Comparison of ENCODE assay signal across 8 cellular contexts in genomic region chr7:44634187-44634838, GRCh38. TPM values are rescaled to one million over a fixed set of nuclear protein-coding genes. Genes with fewer than 3 reads are reported as not detected.
DNase-seq lines count a peak whose midpoint lies in the region; ATAC-seq, FAIRE-seq and TF ChIP-seq lines count a peak whose summit lies in the region.

No MANE protein-coding gene starts in this region.

- peaks cover under 1 to 61% (median 24%) of the 10 kb centered on the region in 11 experiments; a peak in 16 of 22 replicates for H3K36me3 ChIP-seq in BLaER1 treated with 17β-estradiol and CSF1 and Interleukin-3, amounts not matched to agents 10 nM and 100 nM
- no peaks in the 10 kb centered on the region for H3K36me3 ChIP-seq in MM.1S (replicated peaks; ENCODE audit: insufficient read depth, low read length)
- H3K36me3 ChIP-seq in mammary epithelial cell (ENCODE audit: insufficient read depth, low read length), result peaks cover 6% of the 10 kb centered on the region
- no peaks in the 10 kb centered on the region for H3K36me3 ChIP-seq in neutrophil

- peak overlapping the region in 2 of 11 experiments; percentile 30 to 42; a peak in 5 of 22 replicates for H3K9ac ChIP-seq in BLaER1 treated with 17β-estradiol and CSF1 and Interleukin-3, amounts not matched to agents 10 nM and 100 nM
- H3K9ac ChIP-seq in MM.1S (ENCODE audit: low read length) (peak overlapping the region; percentile 62), mammary epithelial cell (ENCODE audit: insufficient read depth, low read length) (peak overlapping the region; percentile 18)

- H3K27ac ChIP-seq in BLaER1 treated with 17β-estradiol and CSF1 and Interleukin-3, amounts not matched to agents 10 nM and 100 nM, result peak overlapping the region; percentile 15 to 97 (median 84); a peak in 17 of 22 replicates
- H3K27ac ChIP-seq in MM.1S (ENCODE audit: low read length) (peak overlapping the region; percentile 96), mammary epithelial cell (ENCODE audit: insufficient read depth, low read depth, low read length) (peak overlapping the region; percentile 74), neutrophil (peak overlapping the region; percentile 73)

- in situ Hi-C loops in mammary epithelial cell (cut with MboI; ENCODE audit: low sequenced_read_pairs in 2 of 2), result no loop called here

- H3K9me3 ChIP-seq in BLaER1 treated with 17β-estradiol and CSF1 and Interleukin-3, amounts not matched to agents 10 nM and 100 nM (replicated peaks in 1 of 11), result no peaks in the 10 kb centered on the region
- H3K9me3 ChIP-seq in MM.1S (replicated peaks; ENCODE audit: insufficient read depth, low read length) (no peaks in the 10 kb centered on the region), mammary epithelial cell (replicated peaks; ENCODE audit: insufficient read depth, low read length) (no peaks in the 10 kb centered on the region), neutrophil (no peaks in the 10 kb centered on the region)

- TF ChIP-seq CTCF in MM.1S (IDR thresholded peaks at IDR 0.05; ENCODE audit: low read length), result no peak
- TF ChIP-seq CTCF in mammary epithelial cell (conservative IDR thresholded peaks at IDR 0.05 in 1 of 2, IDR thresholded peaks at IDR 0.05 in 1 of 2; ENCODE audit: extremely low read depth in 1 of 2, insufficient read depth in 1 of 2, low read depth in 1 of 2, low read length in 2 of 2), result no peak
- no peak for TF ChIP-seq CTCF in neutrophil (IDR thresholded peaks at IDR 0.05)

- no peaks in the 10 kb centered on the region for H3K27me3 ChIP-seq in BLaER1 treated with 17β-estradiol and CSF1 and Interleukin-3, amounts not matched to agents 10 nM and 100 nM
- H3K27me3 ChIP-seq in MM.1S (replicated peaks; ENCODE audit: insufficient read depth, low read length), result no peaks in the 10 kb centered on the region
- no peaks in the 10 kb centered on the region for H3K27me3 ChIP-seq in mammary epithelial cell (ENCODE audit: insufficient read depth, low read length)
- H3K27me3 ChIP-seq in neutrophil, result no peaks in the 10 kb centered on the region

- intact Hi-C loops in mammary epithelial cell (cut with micrococcal nuclease), result no loop called here

- no peak for ATAC-seq in GM18517 (IDR thresholded peaks at IDR 0.05; ENCODE audit: unreplicated experiment)

- CTCF ChIA-PET in mammary epithelial cell (lab: Charles Lee; ENCODE audit: low non-redundant PET), result interaction anchor here (0.5 to 0.7 kb wide), 2 partner anchors 161 to 365 kb away, joined by 3 to 8 read pairs; no protein-coding TSS in a partner anchor

- H4K20me1 ChIP-seq in BLaER1 treated with 17β-estradiol and CSF1 and Interleukin-3, amounts not matched to agents 10 nM and 100 nM, result peaks cover 0 to 13% (median 0%) of the 10 kb centered on the region in 11 experiments; a peak in 1 of 22 replicates
- H4K20me1 ChIP-seq in MM.1S (ENCODE audit: insufficient read depth, low read length), result no peaks in the 10 kb centered on the region
- no peaks in the 10 kb centered on the region for H4K20me1 ChIP-seq in mammary epithelial cell (ENCODE audit: insufficient read depth, low read length)

- no peaks in the 10 kb centered on the region for H3K9me2 ChIP-seq in MM.1S (replicated peaks; ENCODE audit: insufficient read depth, low read length)

- no peak overlapping the region for H3K4me3 ChIP-seq in BLaER1 treated with 17β-estradiol and CSF1 and Interleukin-3, amounts not matched to agents 10 nM and 100 nM
- H3K4me3 ChIP-seq in MM.1S (ENCODE audit: low read length) (no peak overlapping the region), mammary epithelial cell (replicated peaks in 1 of 3; ENCODE audit: insufficient read depth in 1 of 3, low read depth in 2 of 3, low read length in 3 of 3) (no peak overlapping the region), neutrophil (ENCODE audit: low read depth in 1 of 2, low read length in 1 of 2) (no peak overlapping the region)

- peaks cover 89% of the 10 kb centered on the region for H3F3A ChIP-seq in MM.1S (ENCODE audit: insufficient read depth, low read length)

- no peak for DNase-seq in MM.1S
- DNase-seq in mammary epithelial cell, result no peak
- no peak for DNase-seq in COLO829 (ENCODE audit: low spot score)
- DNase-seq in RKO (ENCODE audit: low spot score), result no peak
- no peak for DNase-seq in HTR-8/SVneo (ENCODE audit: insufficient read length, low spot score)

- peak overlapping the region in 6 of 11 experiments; percentile 28 to 97 (median 94); a peak in 12 of 22 replicates for H3K4me2 ChIP-seq in BLaER1 treated with 17β-estradiol and CSF1 and Interleukin-3, amounts not matched to agents 10 nM and 100 nM
- peak overlapping the region; percentile 73 for H3K4me2 ChIP-seq in MM.1S (ENCODE audit: low read depth, low read length)
- no peak overlapping the region for H3K4me2 ChIP-seq in mammary epithelial cell (ENCODE audit: insufficient read depth, low read depth, low read length)

- no TSS peak for BruUV-seq in mammary epithelial cell (replicated peaks; lab: Mats Ljungman, UMichigan)

- 42% methylated on average over 5 of the region's 5 CpGs for WGBS in mammary epithelial cell (ENCODE audit: low coverage, missing lambda C conversion rate)

- peaks cover 34 to 100% (median 96%) of the 10 kb centered on the region in 10 experiments for H3K4me1 ChIP-seq in BLaER1 treated with 17β-estradiol and CSF1 and Interleukin-3, amounts not matched to agents 10 nM and 100 nM
- H3K4me1 ChIP-seq in MM.1S (ENCODE audit: low read length), result peaks cover 95% of the 10 kb centered on the region
- H3K4me1 ChIP-seq in mammary epithelial cell (ENCODE audit: insufficient read depth, low read length), result peaks cover 42% of the 10 kb centered on the region
- peaks cover 98% of the 10 kb centered on the region in 2 experiments for H3K4me1 ChIP-seq in neutrophil (ENCODE audit: control insufficient read depth in 1 of 2, insufficient read depth in 1 of 2, low read depth in 1 of 2, low read length in 1 of 2)

- peaks cover 41% of the 10 kb centered on the region for H3K79me2 ChIP-seq in MM.1S (ENCODE audit: low read length)
- H3K79me2 ChIP-seq in mammary epithelial cell (ENCODE audit: insufficient read depth, low read length), result peaks cover 33% of the 10 kb centered on the region

- dilution Hi-C loops in mammary epithelial cell (cut with HindIII; ENCODE audit: low sequenced_read_pairs), result no loop called here

- no peak for FAIRE-seq in HTR-8/SVneo (lab: Jason Lieb, UNC)

- no peak overlapping the region for H2AFZ ChIP-seq in MM.1S (ENCODE audit: low read length)
- H2AFZ ChIP-seq in mammary epithelial cell (ENCODE audit: low read depth, low read length), result no peak overlapping the region

RNA-seq across cellular contexts. Expression of gene OGDH, which starts 27.9 kb away (rescaled TPM):
- total RNA-seq in mammary epithelial cell, result 10 to 100 TPM; 82.4 to 96.9 TPM
- 81.2 TPM for polyA plus RNA-seq in mammary epithelial cell
- 222 TPM for polyA minus RNA-seq in mammary epithelial cell

RNA-seq across cellular contexts. Expression of gene TMED4, which starts 52.3 kb away (rescaled TPM):
- total RNA-seq in mammary epithelial cell, result 10 to 100 TPM; 48.2 to 87.9 TPM
- polyA plus RNA-seq in mammary epithelial cell, result 61.8 TPM
- polyA minus RNA-seq in mammary epithelial cell, result 37.2 TPM
